3 cellular contexts compared by ENCODE assay signal in genomic region chrX:136851526-136851925, GRCh38.
TF ChIP-seq lines count a peak whose summit lies in the region.

No MANE protein-coding gene starts in this region.

TF ChIP-seq in HepG2, 621 proteins besides CTCF, POLR2A, EP300 and RAD21:
- TF ChIP-seq, protein P1, sequence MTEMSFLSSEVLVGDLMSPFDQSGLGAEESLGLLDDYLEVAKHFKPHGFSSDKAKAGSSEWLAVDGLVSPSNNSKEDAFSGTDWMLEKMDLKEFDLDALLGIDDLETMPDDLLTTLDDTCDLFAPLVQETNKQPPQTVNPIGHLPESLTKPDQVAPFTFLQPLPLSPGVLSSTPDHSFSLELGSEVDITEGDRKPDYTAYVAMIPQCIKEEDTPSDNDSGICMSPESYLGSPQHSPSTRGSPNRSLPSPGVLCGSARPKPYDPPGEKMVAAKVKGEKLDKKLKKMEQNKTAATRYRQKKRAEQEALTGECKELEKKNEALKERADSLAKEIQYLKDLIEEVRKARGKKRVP (CRISPR knock-in tag; IDR thresholded peaks at IDR 0.05), result no peak
- no peak for TF ChIP-seq ELF3 (CRISPR knock-in tag; IDR thresholded peaks at IDR 0.05)
- no peak for TF ChIP-seq BCL3 (CRISPR knock-in tag; IDR thresholded peaks at IDR 0.05)
- no peak for TF ChIP-seq TBP (CRISPR knock-in tag; IDR thresholded peaks at IDR 0.05)
- 0 out of 2 replicates have a peak, but pooled peaks have one; percentile 33 for TF ChIP-seq ZNF3 (CRISPR knock-in tag; IDR thresholded peaks at IDR 0.05)
- no peak for TF ChIP-seq ZNF496 (CRISPR knock-in tag; IDR thresholded peaks at IDR 0.05; ENCODE audit: insufficient replicate concordance)
- TF ChIP-seq TFE3 (CRISPR knock-in tag; IDR thresholded peaks at IDR 0.05), result no peak
TF ChIP-seq in HepG2: peak in this region for 1.

TF ChIP-seq in HEK293, 187 proteins besides CTCF, POLR2A, EP300 and RAD21:
- TF ChIP-seq ZNF416 (tag by site-specific recombination; IDR thresholded peaks at IDR 0.05) (no peak), ZNF664 (tag by site-specific recombination; IDR thresholded peaks at IDR 0.05) (peak; percentile 95)

TF ChIP-seq in K562, 482 proteins besides CTCF, POLR2A, EP300 and RAD21:
- TF ChIP-seq GTF2E2 (tag; IDR thresholded peaks at IDR 0.05) (no peak), NCOR1 (IDR thresholded peaks at IDR 0.05) (no peak), HNRNPL (IDR thresholded peaks at IDR 0.05; ENCODE audit: low read depth, low read length) (no peak), ZKSCAN1 (IDR thresholded peaks at IDR 0.05; ENCODE audit: low read depth, low read length) (no peak), ZNF3 (CRISPR knock-in tag; IDR thresholded peaks at IDR 0.05) (peak; percentile 66; the same call in 1 of the 2 replicates), RBM15 (IDR thresholded peaks at IDR 0.05; ENCODE audit: insufficient read depth, low read length) (no peak), ID3 (CRISPR knock-in tag; IDR thresholded peaks at IDR 0.05) (no peak), ID3 (tag; IDR thresholded peaks at IDR 0.05) (no peak), ZSCAN29 (IDR thresholded peaks at IDR 0.05) (no peak)
- TF ChIP-seq, protein P2, sequence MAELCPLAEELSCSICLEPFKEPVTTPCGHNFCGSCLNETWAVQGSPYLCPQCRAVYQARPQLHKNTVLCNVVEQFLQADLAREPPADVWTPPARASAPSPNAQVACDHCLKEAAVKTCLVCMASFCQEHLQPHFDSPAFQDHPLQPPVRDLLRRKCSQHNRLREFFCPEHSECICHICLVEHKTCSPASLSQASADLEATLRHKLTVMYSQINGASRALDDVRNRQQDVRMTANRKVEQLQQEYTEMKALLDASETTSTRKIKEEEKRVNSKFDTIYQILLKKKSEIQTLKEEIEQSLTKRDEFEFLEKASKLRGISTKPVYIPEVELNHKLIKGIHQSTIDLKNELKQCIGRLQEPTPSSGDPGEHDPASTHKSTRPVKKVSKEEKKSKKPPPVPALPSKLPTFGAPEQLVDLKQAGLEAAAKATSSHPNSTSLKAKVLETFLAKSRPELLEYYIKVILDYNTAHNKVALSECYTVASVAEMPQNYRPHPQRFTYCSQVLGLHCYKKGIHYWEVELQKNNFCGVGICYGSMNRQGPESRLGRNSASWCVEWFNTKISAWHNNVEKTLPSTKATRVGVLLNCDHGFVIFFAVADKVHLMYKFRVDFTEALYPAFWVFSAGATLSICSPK (IDR thresholded peaks at IDR 0.05; ENCODE audit: borderline replicate concordance), result no peak
